17 cellular contexts compared by ENCODE assay signal in genomic region chr12:112792306-112792705, GRCh38. TPM values are rescaled to one million over a fixed set of nuclear protein-coding genes. Genes with fewer than 3 reads are reported as not detected.
DNase-seq lines count a peak whose midpoint lies in the region; ATAC-seq lines count a peak whose summit lies in the region.
"Had no signal": no experiment of that assay in that cellular context is flagged by ENCODE, and none has a peak within 500 bp of the region (broad histone marks: within the 10 kb centered on the region; RNA-seq: fewer than 3 reads in every experiment).

No MANE protein-coding gene starts in this region.

- ATAC-seq in HG02642 (IDR thresholded peaks at IDR 0.05; ENCODE audit: poor library complexity, unreplicated experiment), result no peak
- ATAC-seq: Right ventricle myocardium inferior had no signal

- DNase-seq in G401 (ENCODE audit: low spot score) (peak; percentile 86), NCI-H1092 treated with DMSO at 0.1 percent for 48 hours (lab: John Stamatoyannopoulos, UW) (peak; percentile 71), NCI-H748 (lab: John Stamatoyannopoulos, UW; ENCODE audit: unreplicated experiment) (peak; percentile 68), posterior vena cava (ENCODE audit: low spot score) (no peak), SKM-1 (lab: John Stamatoyannopoulos, UW; ENCODE audit: unreplicated experiment) (no peak)
- DNase-seq: activated CD4-positive, CD25-positive, alpha-beta regulatory T cell; GOT3; Kasumi-1; NCI-H1436; T-helper 2 cell had no signal

- H3K4me3 ChIP-seq in iPS-11a (ENCODE audit: low read depth, low read length), result peak overlapping the region; percentile 1
- H3K4me3 ChIP-seq: thoracic aorta had no signal

- in situ Hi-C loops in G401 (cut with HindIII; ENCODE audit: low sequenced_read_pairs), result no loop called here

- intact Hi-C loops in posterior vena cava (cut with DNase I), result loop anchor here in 1 of 2 donors (5.0 kb wide), 1 partner anchor 1710 kb away; no protein-coding TSS in a partner anchor

RNA-seq across cellular contexts. Expression of gene RPH3A, which starts 0.8 kb away (rescaled TPM):
- not detected in 2 replicates for total RNA-seq in G401 (2014; rRNA removed; shearing (Covaris generic))
- total RNA-seq in posterior vena cava, result under 1 TPM in 1 of 2 donors, not detected in 1; 0.10 TPM
- total RNA-seq: activated CD8-positive, alpha-beta memory T cell treated with anti-CD3 and anti-CD28 coated beads for 36 hours; activated T-helper 2 cell treated with anti-CD3 and anti-CD28 coated beads, Interferon-gamma antibody, Interleukin-2, Interleukin-4, amounts not matched to agents 10 μg/mL and 5 μg/mL and 100 μg/mL, durations not matched to agents 14 hours and 24 hours and 36 hours; neural crest cell; thoracic aorta had no signal

Comparison
In these comparisons a context has a peak if more than half of its experiments do, and no peak if none do; other contexts are left out.
1. DNase-seq: peak in G401 (single experiment), NCI-H1092 treated with DMSO at 0.1 percent for 48 hours (single experiment) and NCI-H748 (single experiment); none in posterior vena cava (single experiment) and SKM-1 (single experiment).